ENCODE assay signal across 14 cellular contexts in the genomic region with DNA sequence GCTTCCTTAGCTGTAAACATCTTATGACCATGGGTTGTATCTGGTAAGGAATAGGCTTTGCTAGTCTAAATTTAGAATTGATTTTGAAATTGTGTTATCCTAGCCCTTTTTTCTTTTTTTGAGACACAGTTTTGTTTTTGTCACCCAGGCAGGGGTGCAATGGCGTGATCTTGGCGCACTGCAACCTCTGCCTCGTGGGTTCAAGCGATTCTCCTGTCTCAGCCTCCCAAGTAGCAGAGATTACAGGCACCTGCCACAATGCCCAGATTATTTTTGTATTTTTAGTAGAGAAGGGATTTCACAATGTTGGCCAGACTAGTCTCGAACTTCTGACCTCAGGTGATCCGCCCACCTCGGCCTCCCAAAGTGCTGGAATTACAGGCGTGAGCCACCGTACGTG. TPM values are rescaled to one million over a fixed set of nuclear protein-coding genes. Genes with fewer than 3 reads are reported as not detected.
A peak's percentile ranks its signal among the peaks of the same experiment; 100 is the strongest.
DNase-seq lines count a peak whose midpoint lies in the region; ATAC-seq, FAIRE-seq and TF ChIP-seq lines count a peak whose summit lies in the region.
"Had no signal": no experiment of that assay in that cellular context is flagged by ENCODE, and none has a peak within 500 bp of the region (broad histone marks: within the 10 kb centered on the region; RNA-seq: fewer than 3 reads in every experiment).

No MANE protein-coding gene starts in this region.

- H3K4me2 ChIP-seq in keratinocyte (ENCODE audit: control insufficient read depth, extremely low read depth, insufficient read depth, low read depth, low read length) = peak overlapping the region; percentile 87

- no peak for FAIRE-seq in keratinocyte (lab: Jason Lieb, UNC)
- FAIRE-seq: bronchial epithelial cell, endometrium, urothelium cell line had no signal

- no peak overlapping the region for H2AFZ ChIP-seq in keratinocyte (ENCODE audit: control insufficient read depth, low read length)

- no peaks in the 10 kb centered on the region for H3K27me3 Mint-ChIP-seq in stimulated activated naive CD8-positive, alpha-beta T cell treated with anti-CD3 and anti-CD28 coated beads, Interleukin-15, Interleukin-2, amounts not matched to agents 100 ng/mL and 50 ng/mL, for 24 hours
- H3K27me3 Mint-ChIP-seq in activated T-helper 2 cell treated with anti-CD3 and anti-CD28 coated beads, Interferon-gamma antibody, Interleukin-2, Interleukin-4, amounts not matched to agents 10 μg/mL and 5 μg/mL and 100 μg/mL, durations not matched to agents 14 hours and 24 hours and 36 hours (ENCODE audit: low read depth) = no peaks in the 10 kb centered on the region
- H3K27me3 Mint-ChIP-seq in T-cell = no peaks in the 10 kb centered on the region

- POLR2A ChIA-PET in T-cell (lab: Charles Lee) = interaction anchor here (0.6 kb wide), 2 partner anchors 19 to 317 kb away, joined by 3 to 8 read pairs; no protein-coding TSS in a partner anchor

- H3K27ac Mint-ChIP-seq in stimulated activated naive CD8-positive, alpha-beta T cell treated with anti-CD3 and anti-CD28 coated beads, Interleukin-15, Interleukin-2, amounts not matched to agents 100 ng/mL and 50 ng/mL, for 24 hours = no peak overlapping the region
- no peak overlapping the region for H3K27ac Mint-ChIP-seq in activated T-helper 2 cell treated with anti-CD3 and anti-CD28 coated beads, Interferon-gamma antibody, Interleukin-2, Interleukin-4, amounts not matched to agents 10 μg/mL and 5 μg/mL and 100 μg/mL, durations not matched to agents 14 hours and 24 hours and 36 hours
- H3K27ac Mint-ChIP-seq in T-cell = peak overlapping the region in 1 of 2 donors; percentile 34

- ATAC-seq in stimulated activated naive CD8-positive, alpha-beta T cell treated with anti-CD3 and anti-CD28 coated beads, Interleukin-15, Interleukin-2, amounts not matched to agents 100 U/mL and 50 U/mL, for 24 hours = no peak
- no peak for ATAC-seq in T-cell (replicated peaks in 1 of 4)
- ATAC-seq: left ventricle myocardium superior had no signal

- intact Hi-C loops in activated T-helper 2 cell treated with anti-CD3 and anti-CD28 coated beads, Interferon-gamma antibody, Interleukin-2, Interleukin-4, amounts not matched to agents 10 μg/mL and 5 μg/mL and 100 μg/mL, durations not matched to agents 14 hours and 24 hours and 36 hours (cut with micrococcal nuclease) = loop anchor here (5.0 kb wide), 2 partner anchors 281 to 609 kb away; a partner anchor contains a TSS

- DNase-seq in stimulated activated naive CD8-positive, alpha-beta T cell treated with anti-CD3 and anti-CD28 coated beads, Interleukin-15, Interleukin-2, amounts not matched to agents 100 U/mL and 50 U/mL, for 24 hours = no peak
- DNase-seq in activated T-helper 2 cell treated with anti-CD3 and anti-CD28 coated beads, Interferon-gamma antibody, Interleukin-2, Interleukin-4, amounts not matched to agents 10 μg/mL and 5 μg/mL and 100 μg/mL, durations not matched to agents 14 hours and 24 hours and 36 hours (ENCODE audit: low spot score) = no peak
- no peak for DNase-seq in keratinocyte (ENCODE audit: low read depth, low spot score)
- DNase-seq in T-cell = no peak
- DNase-seq in NCI-H1436 treated with DMSO at 0.1 percent for 48 hours (lab: John Stamatoyannopoulos, UW) = no peak
- DNase-seq in caudate nucleus (lab: John Stamatoyannopoulos, UW) = no peak
- DNase-seq in stimulated activated CD8-positive, alpha-beta memory T cell treated with anti-CD3 and anti-CD28 coated beads, Interleukin-4, amount 100 ng/mL, for 48 hours = no peak
- DNase-seq: H7, left ventricle myocardium superior, NCI-H1105 treated with DMSO at 0.1 percent for 48 hours had no signal

- H3K4me3 ChIP-seq in keratinocyte (ENCODE audit: control insufficient read depth in 2 of 3, extremely low read depth in 1 of 3, insufficient read depth in 2 of 3, low read depth in 1 of 3, low read length in 3 of 3) = no peak overlapping the region

- no peaks in the 10 kb centered on the region for H3K9me3 ChIP-seq in keratinocyte (ENCODE audit: control insufficient read depth, low read depth, low read length)

- dilution Hi-C loops in keratinocyte (cut with MboI; ENCODE audit: extremely low pct_ligation_motif_present, low sequenced_read_pairs) = no loop called here

- peaks cover 26% of the 10 kb centered on the region for H3K36me3 Mint-ChIP-seq in stimulated activated naive CD8-positive, alpha-beta T cell treated with anti-CD3 and anti-CD28 coated beads, Interleukin-15, Interleukin-2, amounts not matched to agents 100 ng/mL and 50 ng/mL, for 24 hours (ENCODE audit: low read depth)
- H3K36me3 Mint-ChIP-seq in activated T-helper 2 cell treated with anti-CD3 and anti-CD28 coated beads, Interferon-gamma antibody, Interleukin-2, Interleukin-4, amounts not matched to agents 10 μg/mL and 5 μg/mL and 100 μg/mL, durations not matched to agents 14 hours and 24 hours and 36 hours (ENCODE audit: low read depth) = peaks cover 29% of the 10 kb centered on the region
- H3K36me3 Mint-ChIP-seq in T-cell = peaks cover 21% of the 10 kb centered on the region

- peaks cover 22% of the 10 kb centered on the region for H3K4me1 ChIP-seq in keratinocyte (ENCODE audit: control insufficient read depth, extremely low read depth, insufficient read depth, low read length)

- H4K20me1 ChIP-seq in keratinocyte (ENCODE audit: control insufficient read depth, extremely low read depth, insufficient read depth, low read length) = peaks cover 5% of the 10 kb centered on the region

- CTCF ChIA-PET in T-cell (lab: Charles Lee) = interaction anchor here (0.5 to 0.8 kb wide), 3 partner anchors 49 to 245 kb away, joined by 3 to 4 read pairs (median 3); no protein-coding TSS in a partner anchor

- H3K27me3 ChIP-seq in keratinocyte (ENCODE audit: control insufficient read depth, extremely low read depth, insufficient read depth, low read length) = no peaks in the 10 kb centered on the region

- no peak for TF ChIP-seq CTCF in keratinocyte (optimal IDR thresholded peaks at IDR 0.05 in 1 of 3, IDR thresholded peaks at IDR 0.05 in 1 of 3, conservative IDR thresholded peaks at IDR 0.05 in 1 of 3; ENCODE audit: extremely low read depth in 1 of 3, insufficient read depth in 2 of 3, low read length in 3 of 3)

- H3K9me1 ChIP-seq in keratinocyte (ENCODE audit: control insufficient read depth, extremely low read depth, insufficient read depth, low read length) = no peaks in the 10 kb centered on the region

- H3K9me3 Mint-ChIP-seq in stimulated activated naive CD8-positive, alpha-beta T cell treated with anti-CD3 and anti-CD28 coated beads, Interleukin-15, Interleukin-2, amounts not matched to agents 100 ng/mL and 50 ng/mL, for 24 hours = no peaks in the 10 kb centered on the region
- H3K9me3 Mint-ChIP-seq in activated T-helper 2 cell treated with anti-CD3 and anti-CD28 coated beads, Interferon-gamma antibody, Interleukin-2, Interleukin-4, amounts not matched to agents 10 μg/mL and 5 μg/mL and 100 μg/mL, durations not matched to agents 14 hours and 24 hours and 36 hours = no peaks in the 10 kb centered on the region
- no peaks in the 10 kb centered on the region for H3K9me3 Mint-ChIP-seq in T-cell

- peak overlapping the region; percentile 92 for H3K4me3 Mint-ChIP-seq in stimulated activated naive CD8-positive, alpha-beta T cell treated with anti-CD3 and anti-CD28 coated beads, Interleukin-15, Interleukin-2, amounts not matched to agents 100 ng/mL and 50 ng/mL, for 24 hours
- peak overlapping the region; percentile 21 for H3K4me3 Mint-ChIP-seq in activated T-helper 2 cell treated with anti-CD3 and anti-CD28 coated beads, Interferon-gamma antibody, Interleukin-2, Interleukin-4, amounts not matched to agents 10 μg/mL and 5 μg/mL and 100 μg/mL, durations not matched to agents 14 hours and 24 hours and 36 hours (ENCODE audit: low read depth)
- no peak overlapping the region for H3K4me3 Mint-ChIP-seq in T-cell

- peaks cover 22% of the 10 kb centered on the region for H3K79me2 ChIP-seq in keratinocyte (ENCODE audit: control insufficient read depth, insufficient read depth, low read length)

- peaks cover 2 to 14% of the 10 kb centered on the region in 2 experiments for H3K36me3 ChIP-seq in keratinocyte (ENCODE audit: control insufficient read depth in 2 of 2, extremely low read depth in 1 of 2, insufficient read depth in 2 of 2, low read length in 2 of 2)

- H3K4me1 Mint-ChIP-seq in stimulated activated naive CD8-positive, alpha-beta T cell treated with anti-CD3 and anti-CD28 coated beads, Interleukin-15, Interleukin-2, amounts not matched to agents 100 ng/mL and 50 ng/mL, for 24 hours (ENCODE audit: low read depth) = peaks cover 43% of the 10 kb centered on the region
- peaks cover 30% of the 10 kb centered on the region for H3K4me1 Mint-ChIP-seq in activated T-helper 2 cell treated with anti-CD3 and anti-CD28 coated beads, Interferon-gamma antibody, Interleukin-2, Interleukin-4, amounts not matched to agents 10 μg/mL and 5 μg/mL and 100 μg/mL, durations not matched to agents 14 hours and 24 hours and 36 hours (ENCODE audit: low read depth)
- H3K4me1 Mint-ChIP-seq in T-cell = peaks cover 32 to 38% (median 37%) of the 10 kb centered on the region in 3 donors

- no peak overlapping the region for H3K9ac ChIP-seq in keratinocyte (ENCODE audit: control insufficient read depth, extremely low read depth, insufficient read depth, low read length)

- H3K27ac ChIP-seq in keratinocyte (ENCODE audit: control insufficient read depth, insufficient read depth, low read length) (no peak overlapping the region), caudate nucleus (ENCODE audit: low read depth, low read length) (no peak overlapping the region)

RNA-seq across cellular contexts. Expression of a gene that starts 2.4 kb away (rescaled TPM):
- 1,902 and 1,926 TPM in 2 replicates for total RNA-seq in activated T-helper 2 cell treated with anti-CD3 and anti-CD28 coated beads, Interferon-gamma antibody, Interleukin-2, Interleukin-4, amounts not matched to agents 10 μg/mL and 5 μg/mL and 100 μg/mL, durations not matched to agents 14 hours and 24 hours and 36 hours
- polyA plus RNA-seq in keratinocyte = 1,122 to 2,676 TPM (median 2,055 TPM) in 3 replicates
- 41.5 TPM for polyA plus RNA-seq in keratinocyte (2011; ENCODE audit: low read depth)
- 1,432 and 1,444 TPM in 2 replicates for polyA plus RNA-seq in keratinocyte (2011; cell fraction: cytosol; rRNA removed)
- polyA plus RNA-seq in keratinocyte (2011; cell fraction: nucleus; rRNA removed) = 847 and 904 TPM in 2 replicates
- polyA plus RNA-seq in keratinocyte (2012; ENCODE audit: low replicate concordance) = 266 and 1,477 TPM in 2 replicates
- polyA minus RNA-seq in keratinocyte = 1,956 to 3,195 TPM (median 2,566 TPM) in 3 replicates
- 1,040 TPM for polyA minus RNA-seq in keratinocyte (2011; cell fraction: cytosol; rRNA and poly(A)+ RNA removed)
- polyA minus RNA-seq in keratinocyte (2011; cell fraction: nucleus; rRNA and poly(A)+ RNA removed) = 326 and 464 TPM in 2 replicates
- total RNA-seq in T-cell = 100 to 1,000 TPM; 167 to 232 (median 205) TPM

RNA-seq across cellular contexts. Expression of a gene that starts 22.9 kb away (rescaled TPM):
- 47.1 and 53.5 TPM in 2 replicates for total RNA-seq in activated T-helper 2 cell treated with anti-CD3 and anti-CD28 coated beads, Interferon-gamma antibody, Interleukin-2, Interleukin-4, amounts not matched to agents 10 μg/mL and 5 μg/mL and 100 μg/mL, durations not matched to agents 14 hours and 24 hours and 36 hours
- 22.9 to 30.1 TPM (median 28.0 TPM) in 3 replicates for polyA plus RNA-seq in keratinocyte
- 9.5 TPM for polyA plus RNA-seq in keratinocyte (2011; ENCODE audit: low read depth)
- polyA plus RNA-seq in keratinocyte (2011; cell fraction: cytosol; rRNA removed) = 12.1 and 14.6 TPM in 2 replicates
- polyA plus RNA-seq in keratinocyte (2011; cell fraction: nucleus; rRNA removed) = 85.8 and 90.5 TPM in 2 replicates
- polyA plus RNA-seq in keratinocyte (2012; ENCODE audit: low replicate concordance) = 18.5 and 27.8 TPM in 2 replicates
- polyA minus RNA-seq in keratinocyte = 46.4 to 72.0 TPM (median 51.2 TPM) in 3 replicates
- 23.4 TPM for polyA minus RNA-seq in keratinocyte (2011; cell fraction: cytosol; rRNA and poly(A)+ RNA removed)
- polyA minus RNA-seq in keratinocyte (2011; cell fraction: nucleus; rRNA and poly(A)+ RNA removed) = 26.6 and 43.3 TPM in 2 replicates
- 100 to 1,000 TPM; 159 to 302 (median 224) TPM for total RNA-seq in T-cell

RNA-seq across cellular contexts. Expression of a gene that starts 39.0 kb away (rescaled TPM):
- not detected in 2 replicates for total RNA-seq in activated T-helper 2 cell treated with anti-CD3 and anti-CD28 coated beads, Interferon-gamma antibody, Interleukin-2, Interleukin-4, amounts not matched to agents 10 μg/mL and 5 μg/mL and 100 μg/mL, durations not matched to agents 14 hours and 24 hours and 36 hours
- polyA plus RNA-seq in keratinocyte = not detected in 3 replicates
- not detected for polyA plus RNA-seq in keratinocyte (2011; ENCODE audit: low read depth)
- polyA plus RNA-seq in keratinocyte (2011; cell fraction: cytosol; rRNA removed) = not detected in 2 replicates
- polyA plus RNA-seq in keratinocyte (2011; cell fraction: nucleus; rRNA removed) = 0.03 TPM in 1 of 2 replicates, not detected in the other
- 0.06 TPM in 1 of 2 replicates, not detected in the other for polyA plus RNA-seq in keratinocyte (2012; ENCODE audit: low replicate concordance)
- not detected in 3 replicates for polyA minus RNA-seq in keratinocyte
- not detected for polyA minus RNA-seq in keratinocyte (2011; cell fraction: cytosol; rRNA and poly(A)+ RNA removed)
- polyA minus RNA-seq in keratinocyte (2011; cell fraction: nucleus; rRNA and poly(A)+ RNA removed) = not detected in 2 replicates
- under 1 TPM; 0.12 to 0.45 (median 0.38) TPM for total RNA-seq in T-cell
- total RNA-seq: bronchial epithelial cell, H7 had no signal

RNA-seq across cellular contexts. Expression of a gene that starts 55.3 kb away (rescaled TPM):
- total RNA-seq in activated T-helper 2 cell treated with anti-CD3 and anti-CD28 coated beads, Interferon-gamma antibody, Interleukin-2, Interleukin-4, amounts not matched to agents 10 μg/mL and 5 μg/mL and 100 μg/mL, durations not matched to agents 14 hours and 24 hours and 36 hours = 86.9 and 94.0 TPM in 2 replicates
- polyA plus RNA-seq in keratinocyte = 288 to 427 TPM (median 375 TPM) in 3 replicates
- 4.9 TPM for polyA plus RNA-seq in keratinocyte (2011; ENCODE audit: low read depth)
- polyA plus RNA-seq in keratinocyte (2011; cell fraction: cytosol; rRNA removed) = 403 and 455 TPM in 2 replicates
- 408 and 416 TPM in 2 replicates for polyA plus RNA-seq in keratinocyte (2011; cell fraction: nucleus; rRNA removed)
- 22.9 and 241 TPM in 2 replicates for polyA plus RNA-seq in keratinocyte (2012; ENCODE audit: low replicate concordance)
- 366 to 623 TPM (median 568 TPM) in 3 replicates for polyA minus RNA-seq in keratinocyte
- 265 TPM for polyA minus RNA-seq in keratinocyte (2011; cell fraction: cytosol; rRNA and poly(A)+ RNA removed)
- polyA minus RNA-seq in keratinocyte (2011; cell fraction: nucleus; rRNA and poly(A)+ RNA removed) = 161 TPM in 2 replicates
- 100 to 1,000 TPM in 3 of 5 donors, 10 to 100 TPM in 2; 89.3 to 310 (median 100) TPM for total RNA-seq in T-cell

Comparison
In these comparisons a context has a peak if more than half of its experiments do, and no peak if none do; other contexts are left out.
1. H3K4me3 Mint-ChIP-seq: peak in stimulated activated naive CD8-positive, alpha-beta T cell treated with anti-CD3 and anti-CD28 coated beads, Interleukin-15, Interleukin-2, amounts not matched to agents 100 ng/mL and 50 ng/mL, for 24 hours (single experiment) and activated T-helper 2 cell treated with anti-CD3 and anti-CD28 coated beads, Interferon-gamma antibody, Interleukin-2, Interleukin-4, amounts not matched to agents 10 μg/mL and 5 μg/mL and 100 μg/mL, durations not matched to agents 14 hours and 24 hours and 36 hours (single experiment); none in T-cell (0 of 3).